8 cellular contexts compared by ENCODE assay signal in the genomic region with DNA sequence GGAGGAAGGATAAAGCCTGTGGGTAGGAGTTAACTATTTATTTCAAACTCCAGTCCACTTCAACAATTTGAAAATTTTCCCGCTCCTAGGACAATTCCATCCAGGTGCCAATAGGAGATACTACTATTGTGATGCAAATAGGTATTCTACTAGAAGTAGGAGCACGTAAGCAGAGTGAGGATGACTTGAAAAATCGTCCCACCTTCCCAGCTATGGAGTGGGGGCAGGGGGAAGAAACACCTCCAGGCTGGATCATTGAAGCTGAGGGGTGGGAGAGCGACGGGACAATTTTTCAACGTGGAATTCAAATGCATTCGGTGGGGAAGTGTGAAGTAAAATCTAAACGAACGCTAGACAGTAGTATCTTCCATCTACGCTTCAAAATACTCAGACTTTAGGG. TPM values are rescaled to one million over a fixed set of nuclear protein-coding genes. Genes with fewer than 3 reads are reported as not detected.
DNase-seq lines count a peak whose midpoint lies in the region; ATAC-seq and TF ChIP-seq lines count a peak whose summit lies in the region.

No MANE protein-coding gene starts in this region.

- peak overlapping the region; percentile 71 for H3K27ac ChIP-seq in upper lobe of right lung

- H3K36me3 Mint-ChIP-seq in activated naive CD4-positive, alpha-beta T cell treated with anti-CD3 and anti-CD28 coated beads, Interleukin-2, amount 50 U/mL, for 24 hours: no peaks in the 10 kb centered on the region
- peaks cover 2% of the 10 kb centered on the region for H3K36me3 Mint-ChIP-seq in central memory CD8-positive, alpha-beta T cell (ENCODE audit: insufficient read depth)
- peaks cover 2% of the 10 kb centered on the region for H3K36me3 Mint-ChIP-seq in mesothelial cell of epicardium

- ATAC-seq in central memory CD8-positive, alpha-beta T cell (replicated peaks; ENCODE audit: extremely low read depth, poor library complexity, severe bottlenecking): no peak
- ATAC-seq in upper lobe of right lung: no peak
- no peak for ATAC-seq in HG03025 (IDR thresholded peaks at IDR 0.05; ENCODE audit: low FRiP score, unreplicated experiment)
- ATAC-seq in GM18520 (IDR thresholded peaks at IDR 0.05; ENCODE audit: unreplicated experiment): no peak

- H3K27me3 ChIP-seq in upper lobe of right lung: no peaks in the 10 kb centered on the region

- no peak overlapping the region for H3K27ac Mint-ChIP-seq in activated naive CD4-positive, alpha-beta T cell treated with anti-CD3 and anti-CD28 coated beads, Interleukin-2, amount 50 U/mL, for 24 hours
- no peak overlapping the region for H3K27ac Mint-ChIP-seq in central memory CD8-positive, alpha-beta T cell (ENCODE audit: low read depth)
- H3K27ac Mint-ChIP-seq in mesothelial cell of epicardium: peak overlapping the region; percentile 94

- peak overlapping the region; percentile 58 for H3K4me3 Mint-ChIP-seq in activated naive CD4-positive, alpha-beta T cell treated with anti-CD3 and anti-CD28 coated beads, Interleukin-2, amount 50 U/mL, for 24 hours
- H3K4me3 Mint-ChIP-seq in central memory CD8-positive, alpha-beta T cell: peak overlapping the region; percentile 39
- H3K4me3 Mint-ChIP-seq in mesothelial cell of epicardium: peak overlapping the region; percentile 88

- no peaks in the 10 kb centered on the region for H3K36me3 ChIP-seq in upper lobe of right lung

- H3K4me3 ChIP-seq in upper lobe of right lung: peak overlapping the region; percentile 60

- intact Hi-C loops in upper lobe of right lung (cut with DNase I): loop anchor here (10.0 kb wide), 1 partner anchor 248 kb away; no protein-coding TSS in a partner anchor

- H3K9me3 ChIP-seq in upper lobe of right lung: no peaks in the 10 kb centered on the region

- no peaks in the 10 kb centered on the region for H3K4me1 ChIP-seq in upper lobe of right lung

- peaks cover 4% of the 10 kb centered on the region for H3K9me3 Mint-ChIP-seq in activated naive CD4-positive, alpha-beta T cell treated with anti-CD3 and anti-CD28 coated beads, Interleukin-2, amount 50 U/mL, for 24 hours
- H3K9me3 Mint-ChIP-seq in central memory CD8-positive, alpha-beta T cell: peaks cover 11% of the 10 kb centered on the region
- H3K9me3 Mint-ChIP-seq in mesothelial cell of epicardium: no peaks in the 10 kb centered on the region

- TF ChIP-seq CTCF in mesothelial cell of epicardium (IDR thresholded peaks at IDR 0.05; ENCODE audit: unreplicated experiment) (no peak), upper lobe of right lung (IDR thresholded peaks at IDR 0.05) (no peak)

- H3K27me3 Mint-ChIP-seq in activated naive CD4-positive, alpha-beta T cell treated with anti-CD3 and anti-CD28 coated beads, Interleukin-2, amount 50 U/mL, for 24 hours: peaks cover 29% of the 10 kb centered on the region
- peaks cover 18% of the 10 kb centered on the region for H3K27me3 Mint-ChIP-seq in central memory CD8-positive, alpha-beta T cell
- H3K27me3 Mint-ChIP-seq in mesothelial cell of epicardium (ENCODE audit: low read depth): no peaks in the 10 kb centered on the region

- DNase-seq in activated naive CD4-positive, alpha-beta T cell treated with Interleukin-2 at 50 U/mL for 16 hours: no peak
- DNase-seq in central memory CD8-positive, alpha-beta T cell (ENCODE audit: low spot score in 2 of 2): no peak
- DNase-seq in mesothelial cell of epicardium (ENCODE audit: low spot score in 2 of 2, unreplicated experiment in 2 of 2): no peak
- DNase-seq in upper lobe of right lung: no peak
- DNase-seq in T-helper 9 cell: no peak

- peaks cover 7% of the 10 kb centered on the region for H3K4me1 Mint-ChIP-seq in activated naive CD4-positive, alpha-beta T cell treated with anti-CD3 and anti-CD28 coated beads, Interleukin-2, amount 50 U/mL, for 24 hours
- no peaks in the 10 kb centered on the region for H3K4me1 Mint-ChIP-seq in central memory CD8-positive, alpha-beta T cell
- peaks cover 42% of the 10 kb centered on the region for H3K4me1 Mint-ChIP-seq in mesothelial cell of epicardium

RNA-seq across cellular contexts. Expression of a gene that starts 0.6 kb away (rescaled TPM):
- total RNA-seq in mesothelial cell of epicardium (19.4 to 21.3 TPM (median 20.2 TPM) in 3 replicates), upper lobe of right lung (19.8 TPM)
